In genomic region chr16:4693956-4694663, GRCh38 we compare ENCODE assay signal across 8 cellular contexts. TPM values are rescaled to one million over a fixed set of nuclear protein-coding genes. Genes with fewer than 3 reads are reported as not detected.
DNase-seq lines count a peak whose midpoint lies in the region; ATAC-seq and TF ChIP-seq lines count a peak whose summit lies in the region.

No MANE protein-coding gene starts in this region.

- H3K4me3 Mint-ChIP-seq in nephron: peak overlapping the region; percentile 88 to 91 (median 91)

- H3K27me3 ChIP-seq in ACC112 (ENCODE audit: insufficient read depth, low read length) (no peaks in the 10 kb centered on the region), aorta (ENCODE audit: control insufficient read depth in 1 of 2, insufficient read depth in 2 of 2, low read length in 1 of 2) (no peaks in the 10 kb centered on the region)

- no peaks in the 10 kb centered on the region for H3K9me3 Mint-ChIP-seq in nephron

- no peaks in the 10 kb centered on the region; the same call in 1 of the 2 replicates for H3K36me3 ChIP-seq in ACC112 (ENCODE audit: insufficient read depth, low read length)
- peaks cover 0 to 3% of the 10 kb centered on the region in 2 donors for H3K36me3 ChIP-seq in aorta (ENCODE audit: control insufficient read depth in 1 of 2, insufficient read depth in 2 of 2, low read length in 1 of 2)

- H3K9me3 ChIP-seq in aorta (ENCODE audit: control insufficient read depth, low read length): no peaks in the 10 kb centered on the region

- 1% methylated on average over 48 to 55 of the region's 55 CpGs for WGBS in aorta, 2 donors

- H3K4me1 ChIP-seq in ACC112 (ENCODE audit: control insufficient read depth, insufficient read depth, low read length, unreplicated experiment) (peaks cover 22% of the 10 kb centered on the region), aorta (ENCODE audit: control insufficient read depth in 1 of 2, insufficient read depth in 2 of 2, low read length in 2 of 2) (no peaks in the 10 kb centered on the region)

- no peaks in the 10 kb centered on the region for H3K27me3 Mint-ChIP-seq in nephron (ENCODE audit: low read depth)

- H3K4me3 ChIP-seq in ACC112 (ENCODE audit: low read depth, low read length) (peak overlapping the region; percentile 89), fibroblast of mammary gland (ENCODE audit: control insufficient read depth, low read depth, low read length) (peak overlapping the region; percentile 70), aorta (ENCODE audit: low read length in 2 of 2) (peak overlapping the region; percentile 55 to 74)

- intact Hi-C loops in aorta (cut with DNase I): loop anchor here (1.0 to 5.0 kb wide), 4 partner anchors 73 to 263 kb away; partner anchors contain the start of genes SEC14L5 (in 1 of the 2), UBALD1 (in 1 of the 2) and ZNF500 (in 1 of the 2)

- H3K36me3 Mint-ChIP-seq in nephron (ENCODE audit: low read depth): peaks cover 5% of the 10 kb centered on the region

- ATAC-seq in GM19324 (IDR thresholded peaks at IDR 0.05; ENCODE audit: low FRiP score, unreplicated experiment) (peak; percentile 4), aorta (ENCODE audit: low FRiP score) (peak; percentile 20), HG03565 (IDR thresholded peaks at IDR 0.05; ENCODE audit: unreplicated experiment) (no peak)

- peak overlapping the region in 2 of 3 experiments; percentile 80 to 88 for H3K27ac Mint-ChIP-seq in nephron

- H3K27ac ChIP-seq in ACC112 (ENCODE audit: low read depth, low read length) (peak overlapping the region; percentile 17; the same call in 1 of the 2 replicates), aorta (ENCODE audit: low read depth in 1 of 2, low read length in 2 of 2) (peak overlapping the region in 1 of 2 donors; percentile 62)

- H3K79me2 ChIP-seq in ACC112 (ENCODE audit: control insufficient read depth, insufficient read depth, low read length, unreplicated experiment): no peaks in the 10 kb centered on the region

- H2AFZ ChIP-seq in ACC112 (ENCODE audit: low read length, unreplicated experiment): peak overlapping the region; percentile 62

- peaks cover 9% of the 10 kb centered on the region for H3K4me1 Mint-ChIP-seq in nephron

- TF ChIP-seq CTCF in fibroblast of mammary gland (conservative IDR thresholded peaks at IDR 0.05; ENCODE audit: control insufficient read depth, insufficient read depth, low read depth, low read length): no peak
- no peak for TF ChIP-seq CTCF in nephron (IDR thresholded peaks at IDR 0.05; ENCODE audit: unreplicated experiment in 3 of 3)

- peak; percentile 36 for DNase-seq in M059J (ENCODE audit: low read depth)
- peak; percentile 40 for DNase-seq in activated T-helper 1 cell treated with Interleukin-2 at 50 U/mL for 16 hours (ENCODE audit: low read depth)
- DNase-seq in fibroblast of mammary gland (ENCODE audit: low read depth): peak; percentile 70
- peak in 1 of 2 donors; percentile 44 for DNase-seq in aorta

RNA-seq across cellular contexts. Expression of gene NUDT16L1, which starts 0.7 kb away (rescaled TPM):
- 21.1 and 25.7 TPM in 2 replicates for total RNA-seq in M059J (2014; rRNA removed; shearing (Covaris generic))
- total RNA-seq in aorta: 10 to 100 TPM; 11.1 to 16.2 TPM
- 10 to 100 TPM; 25.2 to 28.3 TPM for polyA plus RNA-seq in aorta

RNA-seq across cellular contexts. Expression of gene ANKS3, which starts 40.0 kb away (rescaled TPM):
- 9.3 and 15.8 TPM in 2 replicates for total RNA-seq in M059J (2014; rRNA removed; shearing (Covaris generic))
- total RNA-seq in aorta: 10 to 100 TPM; 21.7 to 36.7 TPM
- polyA plus RNA-seq in aorta: 10 to 100 TPM in 1 of 2 donors, 1 to 10 TPM in 1; 6.3 to 79.5 TPM

RNA-seq across cellular contexts. Expression of gene DNAAF8, which starts 40.2 kb away (rescaled TPM):
- total RNA-seq in M059J (2014; rRNA removed; shearing (Covaris generic)): 0.81 and 1.4 TPM in 2 replicates
- under 1 TPM in 1 of 2 donors, not detected in 1; 0.24 TPM for total RNA-seq in aorta
- under 1 TPM in 1 of 2 donors, not detected in 1; 0.49 TPM for polyA plus RNA-seq in aorta
